ENCODE assay signal across 31 cellular contexts in genomic region chr22:45144928-45145327, GRCh38.
"Had no signal": no experiment of that assay in that cellular context is flagged by ENCODE, and none has a peak within 500 bp of the region (broad histone marks: within the 10 kb centered on the region; RNA-seq: fewer than 3 reads in every experiment).

No MANE protein-coding gene starts in this region.

- H3K36me3 ChIP-seq: brain microvascular endothelial cell, gastrocnemius medialis had no signal

- H3K27me3 Mint-ChIP-seq: activated CD4-positive, alpha-beta memory T cell treated with anti-CD3 and anti-CD28 coated beads for 36 hours; activated CD4-positive, alpha-beta T cell treated with anti-CD3 and anti-CD28 coated beads for 36 hours; activated CD4-positive, alpha-beta T cell treated with anti-CD3 and anti-CD28 coated beads, Interleukin-2, amount 10 ng/mL, durations not matched to agents 24 days and 14 days; activated CD8-positive, alpha-beta memory T cell treated with anti-CD3 and anti-CD28 coated beads, Interleukin-2, amount 10 ng/mL, durations not matched to agents 7 days and 5 days; activated naive CD4-positive, alpha-beta T cell treated with anti-CD3 and anti-CD28 coated beads, Interleukin-2, amount 10 ng/mL, durations not matched to agents 7 days and 5 days; activated naive CD8-positive, alpha-beta T cell; central memory CD8-positive, alpha-beta T cell; dendritic cell treated with granulocyte-macrophage colony-stimulating factor and Interleukin-4, amounts not matched to agents 40 ng/mL and 50 ng/mL, for 4 days had no signal

- H3K4me1 ChIP-seq: gastrocnemius medialis had no signal

- H3K9me3 ChIP-seq: gastrocnemius medialis had no signal

- H3K27me3 ChIP-seq: brain microvascular endothelial cell, dorsolateral prefrontal cortex, gastrocnemius medialis had no signal

- ATAC-seq: activated CD4-positive, alpha-beta T cell treated with anti-CD3 and anti-CD28 coated beads for 36 hours; activated CD8-positive, alpha-beta memory T cell treated with anti-CD3 and anti-CD28 coated beads, Interleukin-2, amount 10 ng/mL, durations not matched to agents 7 days and 5 days; activated CD8-positive, alpha-beta T cell treated with anti-CD3 and anti-CD28 coated beads, Interleukin-2, amount 10 ng/mL, durations not matched to agents 7 days and 5 days; esophagus mucosa; gastrocnemius medialis had no signal

- H3K9me3 Mint-ChIP-seq: activated CD4-positive, alpha-beta T cell treated with anti-CD3 and anti-CD28 coated beads, Interleukin-2, amount 10 ng/mL, durations not matched to agents 24 days and 14 days; activated naive CD4-positive, alpha-beta T cell treated with anti-CD3 and anti-CD28 coated beads, Interleukin-2, amount 10 ng/mL, durations not matched to agents 7 days and 5 days; activated T-helper 1 cell treated with anti-CD3 and anti-CD28 coated beads, Interleukin-12 subunit alpha, Interleukin-12 subunit beta, Interleukin-2, Interleukin-4 antibody, amounts not matched to agents 30 ng/mL and 10 ng/mL and 1 ng/mL, durations not matched to agents 14 hours and 24 hours and 36 hours; central memory CD8-positive, alpha-beta T cell had no signal

- H3K4me3 ChIP-seq: coronary artery, dorsolateral prefrontal cortex, gastrocnemius medialis had no signal

- DNase-seq: activated CD4-positive, alpha-beta memory T cell treated with anti-CD3 and anti-CD28 coated beads for 36 hours; activated CD4-positive, alpha-beta T cell treated with anti-CD3 and anti-CD28 coated beads for 36 hours; activated CD4-positive, alpha-beta T cell treated with anti-CD3 and anti-CD28 coated beads, Interleukin-2, amount 10 ng/mL, durations not matched to agents 24 days and 14 days; activated CD4-positive, CD25-positive, alpha-beta regulatory T cell; activated CD4-positive, CD25-positive, alpha-beta regulatory T cell treated with anti-CD3 and anti-CD28 coated beads, Interleukin-2, amount 50 U/mL, for 72 hours; activated CD8-positive, alpha-beta memory T cell treated with anti-CD3 and anti-CD28 coated beads, Interleukin-2, amount 10 ng/mL, durations not matched to agents 7 days and 5 days; activated CD8-positive, alpha-beta memory T cell treated with anti-CD3 and anti-CD28 coated beads, Interleukin-2, amount 50 U/mL, for 4 hours; activated CD8-positive, alpha-beta T cell treated with anti-CD3 and anti-CD28 coated beads, Interleukin-2, amount 10 ng/mL, durations not matched to agents 7 days and 5 days; activated gamma-delta T cell; activated naive CD4-positive, alpha-beta T cell; activated naive CD4-positive, alpha-beta T cell treated with anti-CD3 and anti-CD28 coated beads, Interleukin-2, amount 10 ng/mL, durations not matched to agents 7 days and 5 days; activated T-cell treated with anti-CD3 and anti-CD28 coated beads, Interleukin-2, amount 50 U/mL, for 1 hour; activated T-cell treated with anti-CD3 and anti-CD28 coated beads, Interleukin-2, amount 50 U/mL, for 48 hours; amniotic stem cell; anterior cingulate cortex; brain microvascular endothelial cell; dorsolateral prefrontal cortex; effector memory CD4-positive, alpha-beta T cell; endodermal cell; foreskin fibroblast; gastrocnemius medialis; T-helper 1 cell; T-helper 2 cell had no signal

- H3K4me3 Mint-ChIP-seq: activated CD4-positive, alpha-beta memory T cell treated with anti-CD3 and anti-CD28 coated beads for 36 hours; activated CD4-positive, alpha-beta T cell treated with anti-CD3 and anti-CD28 coated beads for 36 hours; activated CD4-positive, alpha-beta T cell treated with anti-CD3 and anti-CD28 coated beads, Interleukin-2, amount 10 ng/mL, durations not matched to agents 24 days and 14 days; activated CD8-positive, alpha-beta memory T cell treated with anti-CD3 and anti-CD28 coated beads, Interleukin-2, amount 10 ng/mL, durations not matched to agents 7 days and 5 days; activated CD8-positive, alpha-beta T cell treated with anti-CD3 and anti-CD28 coated beads, Interleukin-2, amount 10 ng/mL, durations not matched to agents 7 days and 5 days; activated naive CD4-positive, alpha-beta T cell treated with anti-CD3 and anti-CD28 coated beads, Interleukin-2, amount 10 ng/mL, durations not matched to agents 7 days and 5 days; activated naive CD8-positive, alpha-beta T cell; activated T-helper 1 cell treated with anti-CD3 and anti-CD28 coated beads, Interleukin-12 subunit alpha, Interleukin-12 subunit beta, Interleukin-2, Interleukin-4 antibody, amounts not matched to agents 30 ng/mL and 10 ng/mL and 1 ng/mL, durations not matched to agents 14 hours and 24 hours and 36 hours; central memory CD8-positive, alpha-beta T cell; dendritic cell treated with granulocyte-macrophage colony-stimulating factor and Interleukin-4, amounts not matched to agents 40 ng/mL and 50 ng/mL, for 4 days; endodermal cell had no signal

- H3K27ac Mint-ChIP-seq: activated CD4-positive, alpha-beta memory T cell treated with anti-CD3 and anti-CD28 coated beads for 36 hours; activated CD4-positive, alpha-beta T cell treated with anti-CD3 and anti-CD28 coated beads for 36 hours; activated CD4-positive, alpha-beta T cell treated with anti-CD3 and anti-CD28 coated beads, Interleukin-2, amount 10 ng/mL, durations not matched to agents 24 days and 14 days; activated CD8-positive, alpha-beta memory T cell treated with anti-CD3 and anti-CD28 coated beads, Interleukin-2, amount 10 ng/mL, durations not matched to agents 7 days and 5 days; activated CD8-positive, alpha-beta T cell treated with anti-CD3 and anti-CD28 coated beads, Interleukin-2, amount 10 ng/mL, durations not matched to agents 7 days and 5 days; activated naive CD4-positive, alpha-beta T cell treated with anti-CD3 and anti-CD28 coated beads, Interleukin-2, amount 10 ng/mL, durations not matched to agents 7 days and 5 days; activated naive CD8-positive, alpha-beta T cell; activated T-helper 1 cell treated with anti-CD3 and anti-CD28 coated beads, Interleukin-12 subunit alpha, Interleukin-12 subunit beta, Interleukin-2, Interleukin-4 antibody, amounts not matched to agents 30 ng/mL and 10 ng/mL and 1 ng/mL, durations not matched to agents 14 hours and 24 hours and 36 hours; dendritic cell treated with granulocyte-macrophage colony-stimulating factor and Interleukin-4, amounts not matched to agents 40 ng/mL and 50 ng/mL, for 4 days; endodermal cell had no signal

- FAIRE-seq: astrocyte, bronchial epithelial cell had no signal

- H3K4me1 Mint-ChIP-seq: activated CD4-positive, alpha-beta T cell treated with anti-CD3 and anti-CD28 coated beads for 36 hours; activated CD4-positive, alpha-beta T cell treated with anti-CD3 and anti-CD28 coated beads, Interleukin-2, amount 10 ng/mL, durations not matched to agents 24 days and 14 days; activated CD8-positive, alpha-beta memory T cell treated with anti-CD3 and anti-CD28 coated beads, Interleukin-2, amount 10 ng/mL, durations not matched to agents 7 days and 5 days; activated naive CD4-positive, alpha-beta T cell treated with anti-CD3 and anti-CD28 coated beads, Interleukin-2, amount 10 ng/mL, durations not matched to agents 7 days and 5 days; central memory CD8-positive, alpha-beta T cell; endodermal cell had no signal

- H3K27ac ChIP-seq: brain microvascular endothelial cell, coronary artery, dorsolateral prefrontal cortex, gastrocnemius medialis had no signal
